23 cellular contexts compared by ENCODE assay signal in the genomic region with DNA sequence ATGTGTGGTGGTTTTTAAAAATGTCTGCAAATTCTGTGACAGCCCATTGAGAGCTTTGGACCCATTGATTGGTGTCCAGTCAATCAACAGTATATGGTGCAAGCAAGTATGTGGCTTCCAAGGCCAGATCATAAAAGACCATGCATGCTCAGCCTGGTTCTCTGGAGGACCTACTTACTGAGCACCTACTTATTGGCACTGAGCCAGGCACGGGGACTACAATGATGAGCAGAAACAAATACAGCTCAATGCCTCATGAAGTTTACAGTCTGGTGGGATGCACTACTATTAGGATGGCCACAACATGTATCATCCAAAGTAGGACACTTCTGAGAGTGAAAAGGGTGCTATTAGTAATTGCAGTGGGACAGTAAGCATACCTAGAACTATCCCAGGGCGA. TPM values are rescaled to one million over a fixed set of nuclear protein-coding genes. Genes with fewer than 3 reads are reported as not detected.
A peak's percentile ranks its signal among the peaks of the same experiment; 100 is the strongest.
DNase-seq lines count a peak whose midpoint lies in the region; FAIRE-seq and TF ChIP-seq lines count a peak whose summit lies in the region.
"Had no signal": no experiment of that assay in that cellular context is flagged by ENCODE, and none has a peak within 500 bp of the region (broad histone marks: within the 10 kb centered on the region; RNA-seq: fewer than 3 reads in every experiment).

No MANE protein-coding gene starts in this region.

- H3K9ac ChIP-seq in trophoblast cell (ENCODE audit: low read length), result no peak overlapping the region
- H3K9ac ChIP-seq: BLaER1 had no signal

- H3K36me3 ChIP-seq in Caco-2 (ENCODE audit: control insufficient read depth, insufficient read depth, low read length), result no peaks in the 10 kb centered on the region
- no peaks in the 10 kb centered on the region for H3K36me3 ChIP-seq in bronchial epithelial cell (ENCODE audit: control insufficient read depth, insufficient read depth, low read length)
- no peaks in the 10 kb centered on the region for H3K36me3 ChIP-seq in trophoblast cell (ENCODE audit: control insufficient read depth in 1 of 2, insufficient read depth in 2 of 2, low read length in 2 of 2)
- H3K36me3 ChIP-seq: BE2C, BLaER1 had no signal

- WGBS in trophoblast cell (ENCODE audit: extremely low coverage, insufficient coverage, insufficient read length), result no CpG with 5 or more reads among the region's 2 CpGs

- peaks cover 43% of the 10 kb centered on the region for H3K4me1 ChIP-seq in Caco-2
- H3K4me1 ChIP-seq in trophoblast cell (ENCODE audit: control insufficient read depth in 1 of 2, insufficient read depth in 2 of 2, low read length in 2 of 2), result peaks cover 3 to 4% of the 10 kb centered on the region in 2 experiments
- H3K4me1 ChIP-seq: BE2C had no signal

- H3K27me3 Mint-ChIP-seq in Caco-2 (ENCODE audit: insufficient read depth, unreplicated experiment), result no peaks in the 10 kb centered on the region

- peak; percentile 70 for FAIRE-seq in bronchial epithelial cell (lab: Jason Lieb, UNC)
- FAIRE-seq: A204.1, D721Med, G401.6, GM12891, GM19239 had no signal

- H2BK5ac ChIP-seq in trophoblast cell (ENCODE audit: low read depth, low read length, poor library complexity), result no peak overlapping the region

- H3K9me3 Mint-ChIP-seq in Caco-2 (ENCODE audit: unreplicated experiment), result peaks cover 13% of the 10 kb centered on the region
- H3K9me3 Mint-ChIP-seq: CD4-positive, alpha-beta memory T cell; CD8-positive, alpha-beta memory T cell had no signal

- DNase-seq in Caco-2, result no peak
- no peak for DNase-seq in bronchial epithelial cell (ENCODE audit: low read depth)
- DNase-seq in H4 (ENCODE audit: low spot score), result no peak
- no peak for DNase-seq in trophoblast cell
- DNase-seq: 8988T; ACHN; BE2C; C1 segment of cervical spinal cord; Calu3; CD4-positive, alpha-beta memory T cell; CD4-positive, CD25-positive, alpha-beta regulatory T cell; CD8-positive, alpha-beta memory T cell; COR-L47; DMS79 treated with DMSO at 0.1 percent for 48 hours; GF-D8 had no signal

- intact Hi-C loops in Caco-2 (cut with micrococcal nuclease; ENCODE audit: unreplicated experiment), result loop anchor here (2.0 kb wide), 1 partner anchor 15 kb away; no protein-coding TSS in a partner anchor

- H3K4me3 ChIP-seq in Caco-2 (ENCODE audit: low read depth, low read length) (no peak overlapping the region), bronchial epithelial cell (ENCODE audit: low read depth, low read length) (no peak overlapping the region), trophoblast cell (ENCODE audit: low read depth, low read length) (no peak overlapping the region)
- H3K4me3 ChIP-seq: BLaER1 had no signal

- no peak for TF ChIP-seq EP300 in Ishikawa (IDR thresholded peaks at IDR 0.05; ENCODE audit: borderline replicate concordance)

- H3K18ac ChIP-seq in trophoblast cell (ENCODE audit: low read length), result no peak overlapping the region

- CTCF ChIA-PET in Caco-2 (lab: Charles Lee), result interaction anchor here (1.2 kb wide), 1 partner anchor 39 kb away, joined by 4 read pairs; no protein-coding TSS in a partner anchor

- no peak overlapping the region for H2BK12ac ChIP-seq in trophoblast cell (ENCODE audit: low read length)

- H4K8ac ChIP-seq in trophoblast cell (ENCODE audit: low read depth, low read length), result no peak overlapping the region

- H3K4me1 Mint-ChIP-seq in Caco-2 (ENCODE audit: low read depth, unreplicated experiment), result peaks cover 43% of the 10 kb centered on the region
- H3K4me1 Mint-ChIP-seq: CD14-positive monocyte; CD4-positive, alpha-beta memory T cell; CD4-positive, CD25-positive, alpha-beta regulatory T cell; CD8-positive, alpha-beta memory T cell had no signal

- H2AFZ ChIP-seq in trophoblast cell (ENCODE audit: insufficient read depth, low read length, poor library complexity), result no peak overlapping the region

- peak overlapping the region; percentile 67 for H3K27ac Mint-ChIP-seq in Caco-2 (ENCODE audit: unreplicated experiment)
- H3K27ac Mint-ChIP-seq: CD14-positive monocyte; CD4-positive, alpha-beta memory T cell; CD4-positive, CD25-positive, alpha-beta regulatory T cell; CD8-positive, alpha-beta memory T cell had no signal

- H3K14ac ChIP-seq in trophoblast cell (ENCODE audit: low read length), result no peak overlapping the region

- POLR2A ChIA-PET in Caco-2 (lab: Charles Lee), result no interaction called here

- H3K27me3 ChIP-seq in Caco-2 (replicated peaks; ENCODE audit: control insufficient read depth, insufficient read depth, low read length) (no peaks in the 10 kb centered on the region), bronchial epithelial cell (ENCODE audit: control insufficient read depth, insufficient read depth, low read length) (no peaks in the 10 kb centered on the region), trophoblast cell (ENCODE audit: insufficient read depth, low read length) (no peaks in the 10 kb centered on the region)
- H3K27me3 ChIP-seq: BE2C had no signal

- no peak overlapping the region for H2BK120ac ChIP-seq in trophoblast cell (ENCODE audit: insufficient read depth, low read length, poor library complexity)

- H3K9me3 ChIP-seq in Caco-2, result 0 out of 2 replicates have a peak, but pooled peaks cover 4% of the 10 kb centered on the region
- no peaks in the 10 kb centered on the region for H3K9me3 ChIP-seq in trophoblast cell (ENCODE audit: insufficient read depth, low read depth, low read length)
- H3K9me3 ChIP-seq: BE2C, BLaER1 had no signal

- no peaks in the 10 kb centered on the region for H3K79me1 ChIP-seq in trophoblast cell (ENCODE audit: low read length)

- TF ChIP-seq RAD21 in Ishikawa (IDR thresholded peaks at IDR 0.05; ENCODE audit: low read depth), result no peak

- no peaks in the 10 kb centered on the region for H3K36me3 Mint-ChIP-seq in Caco-2 (ENCODE audit: insufficient read depth, unreplicated experiment)
- H3K36me3 Mint-ChIP-seq: CD14-positive monocyte; CD4-positive, alpha-beta memory T cell; CD4-positive, CD25-positive, alpha-beta regulatory T cell; CD8-positive, alpha-beta memory T cell had no signal

- H4K91ac ChIP-seq in trophoblast cell (ENCODE audit: low read depth, low read length), result no peak overlapping the region

- H3K79me2 ChIP-seq in trophoblast cell (ENCODE audit: control insufficient read depth, insufficient read depth, low read length, poor library complexity), result no peaks in the 10 kb centered on the region

- no TSS peak for BruUV-seq in Caco-2 (replicated peaks; lab: Mats Ljungman, UMichigan)

- no peak overlapping the region for H3K23ac ChIP-seq in trophoblast cell (ENCODE audit: low read length)

- TF ChIP-seq CTCF in Caco-2 (IDR thresholded peaks at IDR 0.05; ENCODE audit: insufficient read depth in 1 of 2, low read depth in 1 of 2, low read length in 1 of 2, severe bottlenecking in 1 of 2, unreplicated experiment in 1 of 2), result no peak
- TF ChIP-seq CTCF in bronchial epithelial cell (IDR thresholded peaks at IDR 0.05; ENCODE audit: insufficient read depth, low read length, severe bottlenecking), result no peak

- no peak overlapping the region for H3K4me2 ChIP-seq in trophoblast cell (ENCODE audit: low read length)
- H3K4me2 ChIP-seq: BLaER1 had no signal

- no peak overlapping the region for H3K4me3 Mint-ChIP-seq in Caco-2 (ENCODE audit: unreplicated experiment)
- H3K4me3 Mint-ChIP-seq: CD14-positive monocyte; CD4-positive, alpha-beta memory T cell; CD4-positive, CD25-positive, alpha-beta regulatory T cell; CD8-positive, alpha-beta memory T cell had no signal

- H2AK5ac ChIP-seq in trophoblast cell (ENCODE audit: low read length), result no peak overlapping the region

- H4K12ac ChIP-seq in trophoblast cell (ENCODE audit: low read depth, low read length), result no peak overlapping the region

- no peak overlapping the region for H3K27ac ChIP-seq in trophoblast cell (ENCODE audit: low read depth, low read length)
- H3K27ac ChIP-seq: BLaER1 had no signal

- no peak overlapping the region for H3K4ac ChIP-seq in trophoblast cell (ENCODE audit: low read depth, low read length)

TF ChIP-seq in Ishikawa, 13 proteins besides CTCF, POLR2A, EP300 and RAD21:
- TF ChIP-seq NFIC (IDR thresholded peaks at IDR 0.05) (peak; percentile 54), TCF12 (IDR thresholded peaks at IDR 0.05; ENCODE audit: low read depth) (no peak)

RNA-seq across cellular contexts. Expression of a gene that starts 7.2 kb away (rescaled TPM):
- total RNA-seq in Caco-2 (2022) (187 and 198 TPM in 2 replicates), bronchial epithelial cell (15.5 and 24.6 TPM in 2 replicates)
- total RNA-seq in H4 (2014; rRNA removed; shearing (Covaris generic)), result 9.7 and 9.9 TPM in 2 replicates
- polyA plus RNA-seq in trophoblast cell (2013), result 34.8 and 40.1 TPM in 2 replicates
- total RNA-seq: CD4-positive, alpha-beta memory T cell; CD4-positive, CD25-positive, alpha-beta regulatory T cell; CD8-positive, alpha-beta memory T cell had no signal
- polyA plus RNA-seq: CD14-positive monocyte; CD4-positive, alpha-beta memory T cell; CD4-positive, CD25-positive, alpha-beta regulatory T cell; CD8-positive, alpha-beta memory T cell had no signal
